Comparison of ENCODE assay signal across 8 cellular contexts in genomic region chr4:167021545-167022155, GRCh38.
A peak's percentile ranks its signal among the peaks of the same experiment; 100 is the strongest.
DNase-seq lines count a peak whose midpoint lies in the region; ATAC-seq and TF ChIP-seq lines count a peak whose summit lies in the region.

No MANE protein-coding gene starts in this region.

- intact Hi-C loops in posterior vena cava (cut with DNase I) = no loop called here

- no peaks in the 10 kb centered on the region for H3K4me1 Mint-ChIP-seq in glutamatergic neuron (ENCODE audit: low read depth, unreplicated experiment)

- peak; percentile 47 for ATAC-seq in GM19025 (IDR thresholded peaks at IDR 0.05; ENCODE audit: low read depth, unreplicated experiment)
- peak; percentile 57 for ATAC-seq in HG03469 (IDR thresholded peaks at IDR 0.05; ENCODE audit: unreplicated experiment)
- ATAC-seq in HG03108 (IDR thresholded peaks at IDR 0.05; ENCODE audit: unreplicated experiment) = no peak

- peak; percentile 20 for DNase-seq in CMK (ENCODE audit: low read depth)
- DNase-seq in RPMI7951 (ENCODE audit: low read depth) = peak; percentile 44
- peak; percentile 84 for DNase-seq in activated effector memory CD4-positive, alpha-beta T cell treated with anti-CD3 and anti-CD28 coated beads, Interleukin-2, amount 50 U/mL, for 16 hours
- DNase-seq in glutamatergic neuron = peak; percentile 83
- DNase-seq in posterior vena cava (ENCODE audit: low spot score) = peak; percentile 83

- no peaks in the 10 kb centered on the region for H3K36me3 Mint-ChIP-seq in glutamatergic neuron (ENCODE audit: unreplicated experiment)

- TF ChIP-seq CTCF in glutamatergic neuron (IDR thresholded peaks at IDR 0.05; ENCODE audit: partially characterized antibody, unreplicated experiment) = peak; percentile 97

- H3K27me3 Mint-ChIP-seq in glutamatergic neuron (ENCODE audit: unreplicated experiment) = no peaks in the 10 kb centered on the region

- no peaks in the 10 kb centered on the region for H3K9me3 Mint-ChIP-seq in glutamatergic neuron (ENCODE audit: unreplicated experiment)

- no peak overlapping the region for H3K4me3 Mint-ChIP-seq in glutamatergic neuron (ENCODE audit: unreplicated experiment)

- H3K27ac Mint-ChIP-seq in glutamatergic neuron (ENCODE audit: unreplicated experiment) = no peak overlapping the region

Comparison
In these comparisons a context has a peak if more than half of its experiments do, and no peak if none do; other contexts are left out.
1. DNase-seq: peak in every context shown above with its lines; median percentile 84 in activated effector memory CD4-positive, alpha-beta T cell treated with anti-CD3 and anti-CD28 coated beads, Interleukin-2, amount 50 U/mL, for 16 hours; 83 in glutamatergic neuron; 83 in posterior vena cava; 44 in RPMI7951; 20 in CMK.